ENCODE assay signal across 17 cellular contexts in genomic region chr14:21414137-21414631, GRCh38. TPM values are rescaled to one million over a fixed set of nuclear protein-coding genes. Genes with fewer than 3 reads are reported as not detected.
DNase-seq lines count a peak whose midpoint lies in the region; ATAC-seq and TF ChIP-seq lines count a peak whose summit lies in the region.
"Had no signal": no experiment of that assay in that cellular context is flagged by ENCODE, and none has a peak within 500 bp of the region (broad histone marks: within the 10 kb centered on the region; RNA-seq: fewer than 3 reads in every experiment).

No MANE protein-coding gene starts in this region.

- H3K36me3 ChIP-seq in body of pancreas (replicated peaks in 1 of 2; ENCODE audit: insufficient read depth in 1 of 2, low read depth in 2 of 2), result peaks cover 11 to 34% of the 10 kb centered on the region in 2 donors
- H3K36me3 ChIP-seq in tibial nerve, result peaks cover 2 to 95% (median 31%) of the 10 kb centered on the region in 3 donors

- intact Hi-C loops in activated CD8-positive, alpha-beta T cell treated with anti-CD3 and anti-CD28 coated beads for 36 hours (cut with micrococcal nuclease), result no loop called here
- intact Hi-C loops in body of pancreas (cut with DNase I), result loop anchor here (10.0 kb wide), 1 partner anchor 49 kb away; no protein-coding TSS in a partner anchor

- in situ Hi-C loops in GM13977 (cut with MboI; ENCODE audit: low pct_unique_long_range_greater_than_20kb, low sequenced_read_pairs, unreplicated experiment), result no loop called here

- POLR2A ChIA-PET in activated CD8-positive, alpha-beta T cell treated with anti-CD3 and anti-CD28 coated beads for 36 hours (lab: Charles Lee), result interaction anchor here (0.9 to 2.3 kb wide), 6 partner anchors 16 to 213 kb away, joined by 3 to 9 read pairs (median 4); partner anchors contain the start of genes CHD8 and SUPT16H
- POLR2A ChIA-PET in activated CD8-positive, alpha-beta T cell treated with anti-CD3 and anti-CD28 coated beads, Interleukin-2, amount 10 ng/mL, durations not matched to agents 7 days and 5 days (lab: Charles Lee), result no interaction called here

- peak; percentile 24 for DNase-seq in activated CD8-positive, alpha-beta T cell treated with anti-CD3 and anti-CD28 coated beads for 36 hours
- DNase-seq in activated CD8-positive, alpha-beta T cell treated with anti-CD3 and anti-CD28 coated beads, Interleukin-2, amount 10 ng/mL, durations not matched to agents 7 days and 5 days, result no peak
- DNase-seq in GM13977 (ENCODE audit: low spot score), result peak; percentile 57
- no peak for DNase-seq in activated naive CD8-positive, alpha-beta T cell treated with anti-CD3 and anti-CD28 coated beads, Interleukin-2, amount 50 U/mL, for 24 hours
- no peak for DNase-seq in body of pancreas
- DNase-seq in tibial nerve (ENCODE audit: low spot score in 2 of 2), result no peak
- DNase-seq: activated gamma-delta T cell treated with Interleukin-2 at 50 U/mL for 16 hours; mesenchymal stem cell; naive thymus-derived CD8-positive, alpha-beta T cell; NCI-H1417; NCI-H524; pancreas; SW 1271 had no signal

- no peaks in the 10 kb centered on the region for H3K9me3 ChIP-seq in body of pancreas
- no peaks in the 10 kb centered on the region for H3K9me3 ChIP-seq in tibial nerve
- H3K9me3 ChIP-seq: BLaER1, pancreas had no signal

- peak overlapping the region; percentile 14 for H3K4me3 Mint-ChIP-seq in activated CD8-positive, alpha-beta T cell treated with anti-CD3 and anti-CD28 coated beads for 36 hours
- H3K4me3 Mint-ChIP-seq in activated CD8-positive, alpha-beta T cell treated with anti-CD3 and anti-CD28 coated beads, Interleukin-2, amount 10 ng/mL, durations not matched to agents 7 days and 5 days, result no peak overlapping the region
- no peak overlapping the region for H3K4me3 Mint-ChIP-seq in activated naive CD8-positive, alpha-beta T cell treated with anti-CD3 and anti-CD28 coated beads, Interleukin-2, amount 50 U/mL, for 24 hours
- H3K4me3 Mint-ChIP-seq: naive thymus-derived CD8-positive, alpha-beta T cell had no signal

- H3K27ac Mint-ChIP-seq in activated CD8-positive, alpha-beta T cell treated with anti-CD3 and anti-CD28 coated beads for 36 hours, result peak overlapping the region; percentile 91
- H3K27ac Mint-ChIP-seq in activated CD8-positive, alpha-beta T cell treated with anti-CD3 and anti-CD28 coated beads, Interleukin-2, amount 10 ng/mL, durations not matched to agents 7 days and 5 days, result no peak overlapping the region
- H3K27ac Mint-ChIP-seq in activated naive CD8-positive, alpha-beta T cell treated with anti-CD3 and anti-CD28 coated beads, Interleukin-2, amount 50 U/mL, for 24 hours, result peak overlapping the region; percentile 90

- no peaks in the 10 kb centered on the region for H3K9me3 Mint-ChIP-seq in activated CD8-positive, alpha-beta T cell treated with anti-CD3 and anti-CD28 coated beads for 36 hours
- H3K9me3 Mint-ChIP-seq in activated CD8-positive, alpha-beta T cell treated with anti-CD3 and anti-CD28 coated beads, Interleukin-2, amount 10 ng/mL, durations not matched to agents 7 days and 5 days (ENCODE audit: insufficient read depth), result no peaks in the 10 kb centered on the region
- H3K9me3 Mint-ChIP-seq in activated naive CD8-positive, alpha-beta T cell treated with anti-CD3 and anti-CD28 coated beads, Interleukin-2, amount 50 U/mL, for 24 hours, result no peaks in the 10 kb centered on the region
- H3K9me3 Mint-ChIP-seq: naive thymus-derived CD8-positive, alpha-beta T cell had no signal

- CTCF ChIA-PET in activated CD8-positive, alpha-beta T cell treated with anti-CD3 and anti-CD28 coated beads for 36 hours (lab: Charles Lee), result interaction anchor here (0.9 to 1.7 kb wide), 3 partner anchors 23 to 1156 kb away, joined by 3 read pairs; partner anchors contain the start of gene CHD8
- CTCF ChIA-PET in activated CD8-positive, alpha-beta T cell treated with anti-CD3 and anti-CD28 coated beads, Interleukin-2, amount 10 ng/mL, durations not matched to agents 7 days and 5 days (lab: Charles Lee), result interaction anchor here (1.2 to 1.3 kb wide), 3 partner anchors 10 to 32 kb away, joined by 3 to 5 read pairs (median 4); no protein-coding TSS in a partner anchor

- H3K4me3 ChIP-seq in body of pancreas, result no peak overlapping the region
- no peak overlapping the region for H3K4me3 ChIP-seq in tibial nerve
- H3K4me3 ChIP-seq: BLaER1, pancreas had no signal

- peak; percentile 86 for ATAC-seq in activated CD8-positive, alpha-beta T cell treated with anti-CD3 and anti-CD28 coated beads for 36 hours
- ATAC-seq in activated CD8-positive, alpha-beta T cell treated with anti-CD3 and anti-CD28 coated beads, Interleukin-2, amount 10 ng/mL, durations not matched to agents 7 days and 5 days, result no peak
- ATAC-seq in HG02885 (IDR thresholded peaks at IDR 0.05; ENCODE audit: poor library complexity, unreplicated experiment), result peak; percentile 68
- ATAC-seq in activated naive CD8-positive, alpha-beta T cell treated with anti-CD3 and anti-CD28 coated beads, Interleukin-2, amount 50 U/mL, for 24 hours, result peak; percentile 88
- ATAC-seq in HG03457 (IDR thresholded peaks at IDR 0.05; ENCODE audit: unreplicated experiment), result no peak
- no peak for ATAC-seq in body of pancreas
- ATAC-seq: HepG2; naive thymus-derived CD8-positive, alpha-beta T cell; pancreas had no signal

- WGBS in body of pancreas, 2 donors, result 80 to 100% methylated on average over 1 of the region's 1 CpG
- 97 to 100% methylated on average over 1 of the region's 1 CpG for WGBS in tibial nerve, 2 donors

- no peak for TF ChIP-seq CTCF in activated CD8-positive, alpha-beta T cell treated with anti-CD3 and anti-CD28 coated beads for 36 hours (IDR thresholded peaks at IDR 0.05)
- TF ChIP-seq CTCF in GM13977 (IDR thresholded peaks at IDR 0.05; ENCODE audit: extremely low read depth, insufficient read depth, missing control alignments) (no peak), body of pancreas (IDR thresholded peaks at IDR 0.05) (no peak), tibial nerve (IDR thresholded peaks at IDR 0.05) (no peak)

- H3K4me1 Mint-ChIP-seq in activated CD8-positive, alpha-beta T cell treated with anti-CD3 and anti-CD28 coated beads for 36 hours (ENCODE audit: low read depth), result peaks cover 29% of the 10 kb centered on the region
- H3K4me1 Mint-ChIP-seq in activated CD8-positive, alpha-beta T cell treated with anti-CD3 and anti-CD28 coated beads, Interleukin-2, amount 10 ng/mL, durations not matched to agents 7 days and 5 days (ENCODE audit: low read depth), result peaks cover 2% of the 10 kb centered on the region
- peaks cover 25% of the 10 kb centered on the region for H3K4me1 Mint-ChIP-seq in activated naive CD8-positive, alpha-beta T cell treated with anti-CD3 and anti-CD28 coated beads, Interleukin-2, amount 50 U/mL, for 24 hours

- TF ChIP-seq EP300 in tibial nerve (IDR thresholded peaks at IDR 0.05), result no peak

- H3K36me3 Mint-ChIP-seq in activated CD8-positive, alpha-beta T cell treated with anti-CD3 and anti-CD28 coated beads for 36 hours (ENCODE audit: low read depth), result peaks cover 49% of the 10 kb centered on the region
- H3K36me3 Mint-ChIP-seq in activated CD8-positive, alpha-beta T cell treated with anti-CD3 and anti-CD28 coated beads, Interleukin-2, amount 10 ng/mL, durations not matched to agents 7 days and 5 days (ENCODE audit: low read depth), result peaks cover 67% of the 10 kb centered on the region
- H3K36me3 Mint-ChIP-seq in activated naive CD8-positive, alpha-beta T cell treated with anti-CD3 and anti-CD28 coated beads, Interleukin-2, amount 50 U/mL, for 24 hours (ENCODE audit: low read depth), result peaks cover 65% of the 10 kb centered on the region

- TF ChIP-seq POLR2A in body of pancreas (IDR thresholded peaks at IDR 0.05), result no peak
- TF ChIP-seq POLR2A in tibial nerve (IDR thresholded peaks at IDR 0.05), result no peak

- H3K27ac ChIP-seq in body of pancreas, result no peak overlapping the region
- no peak overlapping the region for H3K27ac ChIP-seq in tibial nerve
- H3K27ac ChIP-seq: BLaER1, pancreas had no signal

- H3K27me3 ChIP-seq in body of pancreas (no peaks in the 10 kb centered on the region), tibial nerve (no peaks in the 10 kb centered on the region)
- H3K27me3 ChIP-seq: BLaER1, pancreas had no signal

- no peaks in the 10 kb centered on the region for H3K27me3 Mint-ChIP-seq in activated CD8-positive, alpha-beta T cell treated with anti-CD3 and anti-CD28 coated beads for 36 hours
- no peaks in the 10 kb centered on the region for H3K27me3 Mint-ChIP-seq in activated CD8-positive, alpha-beta T cell treated with anti-CD3 and anti-CD28 coated beads, Interleukin-2, amount 10 ng/mL, durations not matched to agents 7 days and 5 days (ENCODE audit: low read depth)
- no peaks in the 10 kb centered on the region for H3K27me3 Mint-ChIP-seq in activated naive CD8-positive, alpha-beta T cell treated with anti-CD3 and anti-CD28 coated beads, Interleukin-2, amount 50 U/mL, for 24 hours
- H3K27me3 Mint-ChIP-seq: naive thymus-derived CD8-positive, alpha-beta T cell had no signal

- H3K4me1 ChIP-seq in body of pancreas (no peaks in the 10 kb centered on the region), tibial nerve (no peaks in the 10 kb centered on the region)
- H3K4me1 ChIP-seq: BLaER1, pancreas had no signal

RNA-seq across cellular contexts. Expression of gene SUPT16H, which starts 30.4 kb away (rescaled TPM):
- 100 to 1,000 TPM; 171 to 173 TPM for total RNA-seq in activated CD8-positive, alpha-beta T cell treated with anti-CD3 and anti-CD28 coated beads for 36 hours
- 100 to 1,000 TPM; 136 to 138 TPM for total RNA-seq in activated CD8-positive, alpha-beta T cell treated with anti-CD3 and anti-CD28 coated beads, Interleukin-2, amount 10 ng/mL, durations not matched to agents 7 days and 5 days
- 10 to 100 TPM; 34.6 to 37.1 TPM for total RNA-seq in body of pancreas
- 10 to 100 TPM; 47.5 to 69.0 (median 60.7) TPM for total RNA-seq in tibial nerve

RNA-seq across cellular contexts. Expression of gene CHD8, which starts 41.7 kb away (rescaled TPM):
- 10 to 100 TPM; 82.3 to 85.3 TPM for total RNA-seq in activated CD8-positive, alpha-beta T cell treated with anti-CD3 and anti-CD28 coated beads for 36 hours
- total RNA-seq in activated CD8-positive, alpha-beta T cell treated with anti-CD3 and anti-CD28 coated beads, Interleukin-2, amount 10 ng/mL, durations not matched to agents 7 days and 5 days, result 100 to 1,000 TPM; 116 to 119 TPM
- total RNA-seq in body of pancreas (10 to 100 TPM; 33.2 to 72.2 TPM), tibial nerve (10 to 100 TPM; 45.9 to 68.2 (median 65.6) TPM)

Comparison
In these comparisons a context has a peak if more than half of its experiments do, and no peak if none do; other contexts are left out.
1. ATAC-seq: peak in activated CD8-positive, alpha-beta T cell treated with anti-CD3 and anti-CD28 coated beads for 36 hours (single experiment), HG02885 (single experiment) and activated naive CD8-positive, alpha-beta T cell treated with anti-CD3 and anti-CD28 coated beads, Interleukin-2, amount 50 U/mL, for 24 hours (single experiment); none in activated CD8-positive, alpha-beta T cell treated with anti-CD3 and anti-CD28 coated beads, Interleukin-2, amount 10 ng/mL, durations not matched to agents 7 days and 5 days (single experiment), HG03457 (single experiment) and body of pancreas (single experiment).
2. DNase-seq: peak in activated CD8-positive, alpha-beta T cell treated with anti-CD3 and anti-CD28 coated beads for 36 hours (single experiment) and GM13977 (single experiment); none in activated CD8-positive, alpha-beta T cell treated with anti-CD3 and anti-CD28 coated beads, Interleukin-2, amount 10 ng/mL, durations not matched to agents 7 days and 5 days (single experiment), activated naive CD8-positive, alpha-beta T cell treated with anti-CD3 and anti-CD28 coated beads, Interleukin-2, amount 50 U/mL, for 24 hours (single experiment), body of pancreas (0 of 4) and tibial nerve (0 of 2).